Comparison of ENCODE assay signal across 16 cellular contexts in the genomic region with DNA sequence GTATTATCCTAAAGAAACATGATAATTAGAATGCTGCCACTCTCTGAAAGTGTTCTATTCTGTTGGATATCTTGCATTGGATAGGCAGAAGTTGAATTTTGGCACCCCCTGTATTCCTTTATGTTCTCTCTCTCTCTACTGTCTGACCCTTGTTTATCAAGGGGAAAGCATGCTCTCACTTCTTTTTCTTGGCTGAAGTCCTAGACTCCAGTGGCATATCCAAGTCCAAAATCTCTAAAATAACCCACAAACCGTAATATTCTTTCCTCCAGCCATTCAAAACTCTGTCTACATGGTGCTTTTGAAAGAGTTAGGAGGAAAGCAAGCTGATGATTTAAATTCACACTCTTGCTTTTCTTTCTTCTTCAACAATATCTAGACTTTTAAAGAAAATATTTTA.
DNase-seq lines count a peak whose midpoint lies in the region; ATAC-seq and TF ChIP-seq lines count a peak whose summit lies in the region.
"Had no signal": no experiment of that assay in that cellular context is flagged by ENCODE, and none has a peak within 500 bp of the region (broad histone marks: within the 10 kb centered on the region; RNA-seq: fewer than 3 reads in every experiment).

No MANE protein-coding gene starts in this region.

- no peak overlapping the region for H3K27ac Mint-ChIP-seq in MCF 10A (ENCODE audit: low read depth, unreplicated experiment)
- H3K27ac Mint-ChIP-seq: CD14-positive monocyte; CD4-positive, alpha-beta memory T cell; GM23338 had no signal

- no peaks in the 10 kb centered on the region for H3K4me1 ChIP-seq in mammary epithelial cell (ENCODE audit: insufficient read depth, low read length)
- H3K4me1 ChIP-seq in thoracic aorta (ENCODE audit: control insufficient read depth in 1 of 2, low read depth in 2 of 2) = peaks cover 18 to 26% of the 10 kb centered on the region in 2 donors

- H3K9ac ChIP-seq in mammary epithelial cell (ENCODE audit: insufficient read depth, low read length) = no peak overlapping the region
- H3K9ac ChIP-seq: BLaER1 had no signal

- DNase-seq in MCF 10A (ENCODE audit: unreplicated experiment) (peak; percentile 1), mammary epithelial cell (no peak), astrocyte of the hippocampus (ENCODE audit: low read depth, low spot score) (peak; percentile 29), iris pigment epithelial cell (ENCODE audit: low read depth) (peak; percentile 52), thoracic aorta (ENCODE audit: low spot score) (no peak), DMS53 treated with DMSO at 0.1 percent for 48 hours (lab: John Stamatoyannopoulos, UW; ENCODE audit: unreplicated experiment) (no peak)
- DNase-seq: 8988T; CD4-positive, alpha-beta memory T cell; DND-41; HCEC 1CT had no signal

- no peak overlapping the region for H3K4me2 ChIP-seq in mammary epithelial cell (ENCODE audit: insufficient read depth, low read depth, low read length)
- H3K4me2 ChIP-seq: GM23338 had no signal

- H3K9me3 Mint-ChIP-seq in MCF 10A (ENCODE audit: unreplicated experiment) = peaks cover 12% of the 10 kb centered on the region
- H3K9me3 Mint-ChIP-seq: GM23338 had no signal

- TF ChIP-seq CTCF in MCF 10A (IDR thresholded peaks at IDR 0.05; ENCODE audit: unreplicated experiment) = no peak
- no peak for TF ChIP-seq CTCF in mammary epithelial cell (conservative IDR thresholded peaks at IDR 0.05 in 1 of 2, IDR thresholded peaks at IDR 0.05 in 1 of 2; ENCODE audit: extremely low read depth in 1 of 2, insufficient read depth in 1 of 2, low read depth in 1 of 2, low read length in 2 of 2)
- no peak for TF ChIP-seq CTCF in thoracic aorta (IDR thresholded peaks at IDR 0.05)

- no peaks in the 10 kb centered on the region for H4K20me1 ChIP-seq in mammary epithelial cell (ENCODE audit: insufficient read depth, low read length)
- H4K20me1 ChIP-seq: BLaER1 had no signal

- intact Hi-C loops in MCF 10A (cut with micrococcal nuclease) = no loop called here
- intact Hi-C loops in mammary epithelial cell (cut with micrococcal nuclease) = no loop called here

- ATAC-seq in thoracic aorta (ENCODE audit: insufficient number of reproducible peaks, low FRiP score, low read depth) = no peak
- ATAC-seq in SK-N-SH treated with all-trans-retinoic acid at 6 μM for 48 hours = no peak
- no peak for ATAC-seq in GM21367 (IDR thresholded peaks at IDR 0.05; ENCODE audit: unreplicated experiment)
- ATAC-seq: GM23338 had no signal

- dilution Hi-C loops in mammary epithelial cell (cut with HindIII; ENCODE audit: low sequenced_read_pairs) = no loop called here

- no peaks in the 10 kb centered on the region for H3K27me3 ChIP-seq in mammary epithelial cell (ENCODE audit: insufficient read depth, low read length)
- H3K27me3 ChIP-seq in thoracic aorta (replicated peaks; ENCODE audit: insufficient read depth) = no peaks in the 10 kb centered on the region
- H3K27me3 ChIP-seq: BLaER1 had no signal

- H3K9me3 ChIP-seq in mammary epithelial cell (replicated peaks; ENCODE audit: insufficient read depth, low read length) (no peaks in the 10 kb centered on the region), thoracic aorta (no peaks in the 10 kb centered on the region)
- H3K9me3 ChIP-seq: BLaER1 had no signal

- H3K36me3 ChIP-seq in mammary epithelial cell (ENCODE audit: insufficient read depth, low read length) (no peaks in the 10 kb centered on the region), thoracic aorta (no peaks in the 10 kb centered on the region)
- H3K36me3 ChIP-seq: BLaER1 had no signal

- no peaks in the 10 kb centered on the region for H3K79me2 ChIP-seq in mammary epithelial cell (ENCODE audit: insufficient read depth, low read length)

- BruUV-seq in MCF 10A (replicated peaks; lab: Mats Ljungman, UMichigan) (no TSS peak), mammary epithelial cell (replicated peaks; lab: Mats Ljungman, UMichigan) (no TSS peak)

- in situ Hi-C loops in mammary epithelial cell (cut with MboI; ENCODE audit: low sequenced_read_pairs in 2 of 2) = no loop called here

- no peak overlapping the region for H3K4me3 Mint-ChIP-seq in MCF 10A (ENCODE audit: unreplicated experiment)
- H3K4me3 Mint-ChIP-seq: CD14-positive monocyte; CD4-positive, alpha-beta memory T cell; GM23338 had no signal

- no peak overlapping the region for H3K4me3 ChIP-seq in mammary epithelial cell (replicated peaks in 1 of 3; ENCODE audit: insufficient read depth in 1 of 3, low read depth in 2 of 3, low read length in 3 of 3)
- peak overlapping the region; percentile 40 for H3K4me3 ChIP-seq in thoracic aorta
- H3K4me3 ChIP-seq: BLaER1, GM23338 had no signal

- POLR2A ChIA-PET in MCF 10A (lab: Yijun Ruan, JAX) = no interaction called here

- CTCF ChIA-PET in MCF 10A (lab: Yijun Ruan, JAX) (no interaction called here), mammary epithelial cell (lab: Charles Lee; ENCODE audit: low non-redundant PET) (no interaction called here)

- no peaks in the 10 kb centered on the region for H3K36me3 Mint-ChIP-seq in MCF 10A (ENCODE audit: insufficient read depth, unreplicated experiment)
- H3K36me3 Mint-ChIP-seq: CD14-positive monocyte; CD4-positive, alpha-beta memory T cell had no signal

- H3K27me3 Mint-ChIP-seq in MCF 10A (ENCODE audit: insufficient read depth, unreplicated experiment) = peaks cover 11% of the 10 kb centered on the region
- H3K27me3 Mint-ChIP-seq: CD4-positive, alpha-beta memory T cell had no signal

- whole genome bisulfite sequencing in mammary epithelial cell (ENCODE audit: low coverage, missing lambda C conversion rate) = 33% methylated on average over 1 of the region's 1 CpG

- H3K4me1 Mint-ChIP-seq in MCF 10A (ENCODE audit: insufficient read depth, unreplicated experiment) = no peaks in the 10 kb centered on the region
- H3K4me1 Mint-ChIP-seq: CD14-positive monocyte; CD4-positive, alpha-beta memory T cell; GM23338 had no signal

- H3K27ac ChIP-seq in mammary epithelial cell (ENCODE audit: insufficient read depth, low read depth, low read length) (no peak overlapping the region), thoracic aorta (peak overlapping the region; percentile 23 to 48)
- H3K27ac ChIP-seq: BLaER1, HL-60 had no signal

- H2AFZ ChIP-seq in mammary epithelial cell (ENCODE audit: low read depth, low read length) = no peak overlapping the region
- H2AFZ ChIP-seq: GM23338 had no signal

TF ChIP-seq in SK-N-SH treated with all-trans-retinoic acid at 6 μM for 48 hours, 23 proteins besides CTCF, POLR2A, EP300 and RAD21 (continues in another document):
- TF ChIP-seq, protein P1, sequence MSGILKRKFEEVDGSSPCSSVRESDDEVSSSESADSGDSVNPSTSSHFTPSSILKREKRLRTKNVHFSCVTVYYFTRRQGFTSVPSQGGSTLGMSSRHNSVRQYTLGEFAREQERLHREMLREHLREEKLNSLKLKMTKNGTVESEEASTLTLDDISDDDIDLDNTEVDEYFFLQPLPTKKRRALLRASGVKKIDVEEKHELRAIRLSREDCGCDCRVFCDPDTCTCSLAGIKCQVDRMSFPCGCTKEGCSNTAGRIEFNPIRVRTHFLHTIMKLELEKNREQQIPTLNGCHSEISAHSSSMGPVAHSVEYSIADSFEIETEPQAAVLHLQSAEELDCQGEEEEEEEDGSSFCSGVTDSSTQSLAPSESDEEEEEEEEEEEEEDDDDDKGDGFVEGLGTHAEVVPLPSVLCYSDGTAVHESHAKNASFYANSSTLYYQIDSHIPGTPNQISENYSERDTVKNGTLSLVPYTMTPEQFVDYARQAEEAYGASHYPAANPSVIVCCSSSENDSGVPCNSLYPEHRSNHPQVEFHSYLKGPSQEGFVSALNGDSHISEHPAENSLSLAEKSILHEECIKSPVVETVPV (CRISPR knock-in tag; IDR thresholded peaks at IDR 0.05) = no peak
- TF ChIP-seq ZFP3 (CRISPR knock-in tag; IDR thresholded peaks at IDR 0.05) = no peak
- no peak for TF ChIP-seq SNAI2 (CRISPR knock-in tag; IDR thresholded peaks at IDR 0.05)
- TF ChIP-seq BACH2 (CRISPR knock-in tag; IDR thresholded peaks at IDR 0.05; ENCODE audit: borderline replicate concordance) = no peak
- no peak for TF ChIP-seq ZNF565 (CRISPR knock-in tag; conservative IDR thresholded peaks at IDR 0.05; ENCODE audit: low read depth)
- TF ChIP-seq, protein P2, sequence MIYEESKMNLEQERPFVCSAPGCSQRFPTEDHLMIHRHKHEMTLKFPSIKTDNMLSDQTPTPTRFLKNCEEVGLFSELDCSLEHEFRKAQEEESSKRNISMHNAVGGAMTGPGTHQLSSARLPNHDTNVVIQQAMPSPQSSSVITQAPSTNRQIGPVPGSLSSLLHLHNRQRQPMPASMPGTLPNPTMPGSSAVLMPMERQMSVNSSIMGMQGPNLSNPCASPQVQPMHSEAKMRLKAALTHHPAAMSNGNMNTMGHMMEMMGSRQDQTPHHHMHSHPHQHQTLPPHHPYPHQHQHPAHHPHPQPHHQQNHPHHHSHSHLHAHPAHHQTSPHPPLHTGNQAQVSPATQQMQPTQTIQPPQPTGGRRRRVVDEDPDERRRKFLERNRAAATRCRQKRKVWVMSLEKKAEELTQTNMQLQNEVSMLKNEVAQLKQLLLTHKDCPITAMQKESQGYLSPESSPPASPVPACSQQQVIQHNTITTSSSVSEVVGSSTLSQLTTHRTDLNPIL (CRISPR knock-in tag; IDR thresholded peaks at IDR 0.05; ENCODE audit: low read depth) = no peak
- TF ChIP-seq, protein P3, sequence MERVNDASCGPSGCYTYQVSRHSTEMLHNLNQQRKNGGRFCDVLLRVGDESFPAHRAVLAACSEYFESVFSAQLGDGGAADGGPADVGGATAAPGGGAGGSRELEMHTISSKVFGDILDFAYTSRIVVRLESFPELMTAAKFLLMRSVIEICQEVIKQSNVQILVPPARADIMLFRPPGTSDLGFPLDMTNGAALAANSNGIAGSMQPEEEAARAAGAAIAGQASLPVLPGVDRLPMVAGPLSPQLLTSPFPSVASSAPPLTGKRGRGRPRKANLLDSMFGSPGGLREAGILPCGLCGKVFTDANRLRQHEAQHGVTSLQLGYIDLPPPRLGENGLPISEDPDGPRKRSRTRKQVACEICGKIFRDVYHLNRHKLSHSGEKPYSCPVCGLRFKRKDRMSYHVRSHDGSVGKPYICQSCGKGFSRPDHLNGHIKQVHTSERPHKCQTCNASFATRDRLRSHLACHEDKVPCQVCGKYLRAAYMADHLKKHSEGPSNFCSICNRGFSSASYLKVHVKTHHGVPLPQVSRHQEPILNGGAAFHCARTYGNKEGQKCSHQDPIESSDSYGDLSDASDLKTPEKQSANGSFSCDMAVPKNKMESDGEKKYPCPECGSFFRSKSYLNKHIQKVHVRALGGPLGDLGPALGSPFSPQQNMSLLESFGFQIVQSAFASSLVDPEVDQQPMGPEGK (CRISPR knock-in tag; IDR thresholded peaks at IDR 0.05; ENCODE audit: borderline replicate concordance) = no peak

Comparison
In these comparisons a context has a peak if more than half of its experiments do, and no peak if none do; other contexts are left out.
1. DNase-seq: peak in MCF 10A (single experiment), astrocyte of the hippocampus (single experiment) and iris pigment epithelial cell (single experiment); none in mammary epithelial cell (single experiment), thoracic aorta (single experiment) and DMS53 treated with DMSO at 0.1 percent for 48 hours (single experiment).